ENCODE assay signal across 1 cellular context in the genomic region with DNA sequence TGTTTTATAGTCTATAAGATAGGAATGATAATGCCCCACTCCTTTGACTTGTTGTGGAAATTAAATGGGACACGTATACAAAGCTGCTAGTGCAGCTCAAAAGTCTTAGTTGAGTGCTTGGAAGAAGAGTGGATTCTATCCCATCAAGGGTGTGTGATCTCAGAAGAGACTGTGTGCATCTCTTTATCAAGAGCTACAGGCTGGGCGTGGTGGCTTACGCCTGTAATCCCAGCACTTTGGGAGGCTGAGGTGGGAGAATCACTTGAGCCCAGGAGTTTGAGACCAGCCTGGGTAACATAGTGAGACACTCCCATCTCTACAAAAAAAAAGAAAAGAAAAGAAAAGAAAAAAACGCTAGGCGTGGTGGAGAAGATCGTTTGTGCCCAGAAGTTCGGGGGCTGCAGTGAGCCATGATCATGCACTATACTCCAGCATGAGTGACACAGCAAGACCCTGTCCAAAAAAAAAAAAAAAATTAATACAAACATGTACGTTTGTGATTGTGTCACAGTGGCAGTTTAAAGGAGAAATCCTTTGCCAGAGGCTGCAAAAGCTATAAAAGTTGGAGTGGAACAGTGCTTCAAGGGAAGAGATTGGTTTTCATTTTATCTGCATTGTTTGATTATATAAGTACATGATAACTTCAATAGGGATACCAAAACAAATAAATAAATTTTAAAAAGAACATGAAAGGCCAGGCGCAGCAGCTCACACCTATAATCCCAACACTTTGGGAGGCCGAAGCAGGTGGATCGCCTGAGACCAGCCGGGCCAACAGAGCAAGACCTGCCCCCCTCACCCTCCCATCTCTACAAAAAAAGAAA.
TF ChIP-seq lines count a peak whose summit lies in the region.

No MANE protein-coding gene starts in this region.

TF ChIP-seq in SK-N-SH, 30 proteins besides CTCF, POLR2A, EP300 and RAD21 (continued from another document):
- TF ChIP-seq RXRA (IDR thresholded peaks at IDR 0.05; ENCODE audit: borderline replicate concordance, low read depth) = no peak
- no peak for TF ChIP-seq JUND (IDR thresholded peaks at IDR 0.05)
- TF ChIP-seq GABPA (IDR thresholded peaks at IDR 0.05; ENCODE audit: low read depth) = no peak
